15 cellular contexts compared by ENCODE assay signal in the genomic region with DNA sequence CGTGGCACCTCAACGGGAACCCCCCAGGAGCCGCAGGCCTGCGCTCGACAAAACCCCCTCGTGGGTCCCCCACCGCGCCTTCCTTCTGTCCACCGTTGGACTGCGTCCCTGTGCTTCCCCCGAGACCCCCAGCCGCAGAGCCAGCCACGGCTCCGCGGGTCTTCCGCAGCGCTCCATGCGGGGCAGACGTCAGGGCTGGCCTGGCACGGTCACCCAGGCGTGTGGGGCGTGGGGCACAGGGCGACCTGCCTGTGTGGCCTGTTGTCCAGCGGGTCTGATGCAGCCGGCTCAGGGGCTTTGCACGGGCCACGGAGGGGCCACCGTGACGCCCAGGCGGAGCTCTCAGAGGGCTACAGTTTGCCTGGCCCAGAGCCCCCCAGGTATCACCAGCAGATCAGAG. TPM values are rescaled to one million over a fixed set of nuclear protein-coding genes. Genes with fewer than 3 reads are reported as not detected.
DNase-seq lines count a peak whose midpoint lies in the region.
"Had no signal": no experiment of that assay in that cellular context is flagged by ENCODE, and none has a peak within 500 bp of the region (broad histone marks: within the 10 kb centered on the region; RNA-seq: fewer than 3 reads in every experiment).

No MANE protein-coding gene starts in this region.

- intact Hi-C loops in activated CD4-positive, alpha-beta T cell treated with anti-CD3 and anti-CD28 coated beads, Interleukin-2, amount 10 ng/mL, durations not matched to agents 24 days and 14 days (cut with micrococcal nuclease) = loop anchor here (1.0 kb wide), 1 partner anchor 11 kb away; a partner anchor contains a TSS
- intact Hi-C loops in activated T-helper 2 cell treated with anti-CD3 and anti-CD28 coated beads, Interferon-gamma antibody, Interleukin-2, Interleukin-4, amounts not matched to agents 10 μg/mL and 5 μg/mL and 100 μg/mL, durations not matched to agents 14 hours and 24 hours and 36 hours (cut with micrococcal nuclease) = no loop called here

- H3K27ac ChIP-seq in layer of hippocampus (ENCODE audit: low read depth, low read length) (peak overlapping the region; percentile 62), substantia nigra (ENCODE audit: low read depth, low read length, poor library complexity, severe bottlenecking) (peak overlapping the region; percentile 4)

- no peaks in the 10 kb centered on the region for H3K27me3 ChIP-seq in layer of hippocampus (ENCODE audit: control insufficient read depth, insufficient read depth, low read length)
- H3K27me3 ChIP-seq: adrenal gland, suprapubic skin had no signal

- no peak for DNase-seq in activated CD4-positive, alpha-beta T cell treated with anti-CD3 and anti-CD28 coated beads, Interleukin-2, amount 10 ng/mL, durations not matched to agents 24 days and 14 days
- DNase-seq in activated CD4-positive, alpha-beta T cell treated with anti-CD3 and anti-CD28 coated beads, Interleukin-2, amount 50 U/mL, for 4 hours = no peak
- no peak for DNase-seq in activated T-helper 2 cell treated with anti-CD3 and anti-CD28 coated beads, Interferon-gamma antibody, Interleukin-2, Interleukin-4, amounts not matched to agents 10 μg/mL and 5 μg/mL and 100 μg/mL, durations not matched to agents 14 hours and 24 hours and 36 hours (ENCODE audit: low spot score)
- no peak for DNase-seq in substantia nigra (lab: John Stamatoyannopoulos, UW)
- DNase-seq in CD1c-positive myeloid dendritic cell (ENCODE audit: extremely low spot score) = no peak
- DNase-seq in KBM-7 = no peak
- no peak for DNase-seq in DMS114 treated with DMSO at 0.1 percent for 48 hours (lab: John Stamatoyannopoulos, UW; ENCODE audit: unreplicated experiment)
- DNase-seq: activated CD4-positive, alpha-beta T cell treated with anti-CD3 and anti-CD28 coated beads, Interleukin-2, amount 50 U/mL, for 1 hour; Calu3; foreskin melanocyte; NCI-H1105; NCI-H446 treated with DMSO at 0.1 percent for 48 hours had no signal

- H3K4me3 Mint-ChIP-seq in activated CD4-positive, alpha-beta T cell treated with anti-CD3 and anti-CD28 coated beads, Interleukin-2, amount 10 ng/mL, durations not matched to agents 24 days and 14 days = peak overlapping the region; percentile 83
- no peak overlapping the region for H3K4me3 Mint-ChIP-seq in activated T-helper 2 cell treated with anti-CD3 and anti-CD28 coated beads, Interferon-gamma antibody, Interleukin-2, Interleukin-4, amounts not matched to agents 10 μg/mL and 5 μg/mL and 100 μg/mL, durations not matched to agents 14 hours and 24 hours and 36 hours (ENCODE audit: low read depth)

- peaks cover 5% of the 10 kb centered on the region for H3K9me3 Mint-ChIP-seq in activated CD4-positive, alpha-beta T cell treated with anti-CD3 and anti-CD28 coated beads, Interleukin-2, amount 10 ng/mL, durations not matched to agents 24 days and 14 days
- H3K9me3 Mint-ChIP-seq in activated T-helper 2 cell treated with anti-CD3 and anti-CD28 coated beads, Interferon-gamma antibody, Interleukin-2, Interleukin-4, amounts not matched to agents 10 μg/mL and 5 μg/mL and 100 μg/mL, durations not matched to agents 14 hours and 24 hours and 36 hours = no peaks in the 10 kb centered on the region

- H3K36me3 Mint-ChIP-seq in activated CD4-positive, alpha-beta T cell treated with anti-CD3 and anti-CD28 coated beads, Interleukin-2, amount 10 ng/mL, durations not matched to agents 24 days and 14 days (ENCODE audit: low read depth) = peaks cover 44% of the 10 kb centered on the region
- H3K36me3 Mint-ChIP-seq in activated T-helper 2 cell treated with anti-CD3 and anti-CD28 coated beads, Interferon-gamma antibody, Interleukin-2, Interleukin-4, amounts not matched to agents 10 μg/mL and 5 μg/mL and 100 μg/mL, durations not matched to agents 14 hours and 24 hours and 36 hours (ENCODE audit: low read depth) = peaks cover 64% of the 10 kb centered on the region

- H3K27ac Mint-ChIP-seq in activated CD4-positive, alpha-beta T cell treated with anti-CD3 and anti-CD28 coated beads, Interleukin-2, amount 10 ng/mL, durations not matched to agents 24 days and 14 days = peak overlapping the region; percentile 96
- peak overlapping the region; percentile 96 for H3K27ac Mint-ChIP-seq in activated T-helper 2 cell treated with anti-CD3 and anti-CD28 coated beads, Interferon-gamma antibody, Interleukin-2, Interleukin-4, amounts not matched to agents 10 μg/mL and 5 μg/mL and 100 μg/mL, durations not matched to agents 14 hours and 24 hours and 36 hours

- H3K27me3 Mint-ChIP-seq in activated CD4-positive, alpha-beta T cell treated with anti-CD3 and anti-CD28 coated beads, Interleukin-2, amount 10 ng/mL, durations not matched to agents 24 days and 14 days = no peaks in the 10 kb centered on the region
- no peaks in the 10 kb centered on the region for H3K27me3 Mint-ChIP-seq in activated T-helper 2 cell treated with anti-CD3 and anti-CD28 coated beads, Interferon-gamma antibody, Interleukin-2, Interleukin-4, amounts not matched to agents 10 μg/mL and 5 μg/mL and 100 μg/mL, durations not matched to agents 14 hours and 24 hours and 36 hours (ENCODE audit: low read depth)

- H3K4me1 Mint-ChIP-seq in activated CD4-positive, alpha-beta T cell treated with anti-CD3 and anti-CD28 coated beads, Interleukin-2, amount 10 ng/mL, durations not matched to agents 24 days and 14 days = peaks cover 43% of the 10 kb centered on the region
- H3K4me1 Mint-ChIP-seq in activated T-helper 2 cell treated with anti-CD3 and anti-CD28 coated beads, Interferon-gamma antibody, Interleukin-2, Interleukin-4, amounts not matched to agents 10 μg/mL and 5 μg/mL and 100 μg/mL, durations not matched to agents 14 hours and 24 hours and 36 hours (ENCODE audit: low read depth) = peaks cover 46% of the 10 kb centered on the region

- in situ Hi-C loops in KBM-7 (cut with MboI; ENCODE audit: low pct_unique_long_range_greater_than_20kb, low sequenced_read_pairs) = loop anchor here (10.0 kb wide), 1 partner anchor 108 kb away; no protein-coding TSS in a partner anchor

RNA-seq across cellular contexts. Expression of a gene that starts 11.0 kb away (rescaled TPM):
- total RNA-seq in activated CD4-positive, alpha-beta T cell treated with anti-CD3 and anti-CD28 coated beads, Interleukin-2, amount 10 ng/mL, durations not matched to agents 24 days and 14 days = 105 and 107 TPM in 2 replicates
- total RNA-seq in activated T-helper 2 cell treated with anti-CD3 and anti-CD28 coated beads, Interferon-gamma antibody, Interleukin-2, Interleukin-4, amounts not matched to agents 10 μg/mL and 5 μg/mL and 100 μg/mL, durations not matched to agents 14 hours and 24 hours and 36 hours = 95.0 and 99.9 TPM in 2 replicates
